14 cellular contexts compared by ENCODE assay signal in the genomic region with DNA sequence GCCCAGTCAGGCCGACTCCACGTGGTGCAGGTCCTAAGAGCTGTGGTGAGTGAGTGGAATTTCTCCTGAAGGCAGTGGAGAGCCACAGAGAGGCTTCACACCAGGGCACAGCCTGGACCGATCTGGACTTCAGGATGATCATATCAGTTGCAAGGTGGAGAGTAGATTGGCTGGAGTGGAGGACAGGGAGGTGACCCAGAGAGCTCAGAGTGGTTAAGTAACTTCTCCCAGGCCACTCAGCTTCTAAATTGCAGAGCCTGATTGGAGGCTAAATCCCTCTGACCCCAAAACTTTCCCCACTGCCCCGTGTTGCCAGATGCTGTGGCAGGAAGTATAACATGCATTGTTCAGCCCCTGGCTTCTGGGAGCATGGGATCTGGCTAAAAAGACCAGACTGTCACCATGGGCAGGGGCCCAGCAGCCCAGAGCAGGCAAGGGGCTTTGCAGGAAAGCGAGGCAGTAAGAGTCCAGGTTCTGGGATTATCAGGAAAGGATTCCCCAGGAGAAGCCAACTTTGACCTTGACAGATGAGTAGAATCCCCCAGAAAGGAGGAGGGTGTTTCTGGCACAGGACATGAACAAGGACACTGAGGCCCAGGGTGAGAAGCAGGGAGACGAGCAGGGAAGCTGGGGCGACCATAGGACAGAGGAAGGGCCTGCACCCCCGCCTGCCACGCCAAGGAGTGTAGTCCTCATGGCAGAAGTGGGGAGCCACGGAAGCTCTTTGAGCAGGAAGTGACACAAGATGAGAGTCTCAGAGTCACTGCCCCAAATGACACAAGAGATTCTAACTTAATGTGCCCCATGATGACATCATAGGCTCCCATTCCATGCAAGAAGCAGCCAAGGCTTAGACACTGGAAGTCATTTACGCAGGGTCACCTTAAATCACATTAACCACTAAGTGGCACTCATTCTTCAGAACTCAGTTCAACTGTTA. TPM values are rescaled to one million over a fixed set of nuclear protein-coding genes. Genes with fewer than 3 reads are reported as not detected.
A peak's percentile ranks its signal among the peaks of the same experiment; 100 is the strongest.
DNase-seq lines count a peak whose midpoint lies in the region; ATAC-seq lines count a peak whose summit lies in the region.
"Had no signal": no experiment of that assay in that cellular context is flagged by ENCODE, and none has a peak within 500 bp of the region (broad histone marks: within the 10 kb centered on the region; RNA-seq: fewer than 3 reads in every experiment).

No MANE protein-coding gene starts in this region.

- ATAC-seq in activated naive CD8-positive, alpha-beta T cell treated with anti-CD3 and anti-CD28 coated beads, Interleukin-2, amount 50 U/mL, for 24 hours, result no peak
- ATAC-seq in naive thymus-derived CD8-positive, alpha-beta T cell, result no peak
- ATAC-seq in GM18861 (IDR thresholded peaks at IDR 0.05; ENCODE audit: unreplicated experiment) (no peak), HG02970 (IDR thresholded peaks at IDR 0.05; ENCODE audit: low FRiP score, unreplicated experiment) (no peak)
- ATAC-seq: HCT116 had no signal

- peak overlapping the region in 3 of 4 donors; percentile 14 to 47 (median 44) for H3K4me3 Mint-ChIP-seq in IgD-negative memory B cell
- no peak overlapping the region for H3K4me3 Mint-ChIP-seq in activated naive CD8-positive, alpha-beta T cell treated with anti-CD3 and anti-CD28 coated beads, Interleukin-2, amount 50 U/mL, for 24 hours
- H3K4me3 Mint-ChIP-seq in naive thymus-derived CD8-positive, alpha-beta T cell, result peak overlapping the region in 1 of 10 donors; percentile 48

- DNase-seq in NCI-H82 (lab: John Stamatoyannopoulos, UW) (peak; percentile 3), NCI-H82 treated with DMSO at 0.1 percent for 48 hours (lab: John Stamatoyannopoulos, UW; ENCODE audit: unreplicated experiment) (no peak), medulla oblongata (ENCODE audit: extremely low spot score) (no peak)
- DNase-seq in activated naive CD8-positive, alpha-beta T cell treated with anti-CD3 and anti-CD28 coated beads, Interleukin-2, amount 50 U/mL, for 24 hours, result no peak
- DNase-seq in naive thymus-derived CD8-positive, alpha-beta T cell, result no peak
- DNase-seq: effector memory CD4-positive, alpha-beta T cell; NCI-H1694 treated with DMSO at 0.1 percent for 48 hours; NCI-H526; nucleus accumbens; Peyer's patch had no signal

- H3K36me3 Mint-ChIP-seq in IgD-negative memory B cell, result no peaks in the 10 kb centered on the region
- H3K36me3 Mint-ChIP-seq in activated naive CD8-positive, alpha-beta T cell treated with anti-CD3 and anti-CD28 coated beads, Interleukin-2, amount 50 U/mL, for 24 hours (ENCODE audit: low read depth), result peaks cover 3% of the 10 kb centered on the region
- peaks cover 0 to 19% (median 0%) of the 10 kb centered on the region in 3 donors for H3K36me3 Mint-ChIP-seq in naive thymus-derived CD8-positive, alpha-beta T cell

- H3K9me3 Mint-ChIP-seq in IgD-negative memory B cell, result no peaks in the 10 kb centered on the region
- H3K9me3 Mint-ChIP-seq in activated naive CD8-positive, alpha-beta T cell treated with anti-CD3 and anti-CD28 coated beads, Interleukin-2, amount 50 U/mL, for 24 hours, result no peaks in the 10 kb centered on the region
- no peaks in the 10 kb centered on the region for H3K9me3 Mint-ChIP-seq in naive thymus-derived CD8-positive, alpha-beta T cell

- H3K4me1 Mint-ChIP-seq in IgD-negative memory B cell, result peaks cover 17 to 38% (median 35%) of the 10 kb centered on the region in 3 donors
- H3K4me1 Mint-ChIP-seq in activated naive CD8-positive, alpha-beta T cell treated with anti-CD3 and anti-CD28 coated beads, Interleukin-2, amount 50 U/mL, for 24 hours, result peaks cover 38% of the 10 kb centered on the region
- peaks cover 23 to 58% (median 51%) of the 10 kb centered on the region in 4 donors for H3K4me1 Mint-ChIP-seq in naive thymus-derived CD8-positive, alpha-beta T cell

- peak overlapping the region in 1 of 3 donors; percentile 39 for H3K27ac Mint-ChIP-seq in IgD-negative memory B cell
- H3K27ac Mint-ChIP-seq in activated naive CD8-positive, alpha-beta T cell treated with anti-CD3 and anti-CD28 coated beads, Interleukin-2, amount 50 U/mL, for 24 hours, result peak overlapping the region; percentile 5
- H3K27ac Mint-ChIP-seq in naive thymus-derived CD8-positive, alpha-beta T cell, result peak overlapping the region; percentile 7 to 77 (median 64)

- no peaks in the 10 kb centered on the region for H3K27me3 Mint-ChIP-seq in IgD-negative memory B cell
- H3K27me3 Mint-ChIP-seq in activated naive CD8-positive, alpha-beta T cell treated with anti-CD3 and anti-CD28 coated beads, Interleukin-2, amount 50 U/mL, for 24 hours, result no peaks in the 10 kb centered on the region
- H3K27me3 Mint-ChIP-seq in naive thymus-derived CD8-positive, alpha-beta T cell, result no peaks in the 10 kb centered on the region

- POLR2A ChIA-PET in naive thymus-derived CD8-positive, alpha-beta T cell (lab: Charles Lee), result no interaction called here

RNA-seq across cellular contexts. Expression of a gene that starts 4.8 kb away (rescaled TPM):
- 8.9 TPM for polyA plus RNA-seq in IgD-negative memory B cell
- 10 to 100 TPM; 11.8 to 12.3 TPM for total RNA-seq in naive thymus-derived CD8-positive, alpha-beta T cell
- 10 to 100 TPM in 1 of 3 donors, 1 to 10 TPM in 2; 5.6 to 10.0 (median 8.4) TPM for polyA plus RNA-seq in naive thymus-derived CD8-positive, alpha-beta T cell

RNA-seq across cellular contexts. Expression of a gene that starts 37.5 kb away (rescaled TPM):
- polyA plus RNA-seq in IgD-negative memory B cell, result 39.3 TPM
- total RNA-seq in naive thymus-derived CD8-positive, alpha-beta T cell, result 10 to 100 TPM; 59.5 to 64.5 TPM
- 10 to 100 TPM; 24.3 to 33.4 (median 30.3) TPM for polyA plus RNA-seq in naive thymus-derived CD8-positive, alpha-beta T cell
